ENCODE assay signal across 8 cellular contexts in genomic region chrX:105190252-105190853, GRCh38. TPM values are rescaled to one million over a fixed set of nuclear protein-coding genes. Genes with fewer than 3 reads are reported as not detected.
DNase-seq lines count a peak whose midpoint lies in the region; ATAC-seq and TF ChIP-seq lines count a peak whose summit lies in the region.

No MANE protein-coding gene starts in this region.

- CTCF ChIA-PET in BJ (lab: Yijun Ruan, JAX) = interaction anchor here (0.9 to 1.7 kb wide), 4 partner anchors 72 to 521 kb away, joined by 3 to 5 read pairs (median 4); no protein-coding TSS in a partner anchor
- CTCF ChIA-PET in Panc1 (lab: Charles Lee) = interaction anchor here (0.5 to 1.2 kb wide), 7 partner anchors 14 to 715 kb away, joined by 3 to 6 read pairs (median 4); no protein-coding TSS in a partner anchor

- TF ChIP-seq CTCF in BJ (IDR thresholded peaks at IDR 0.05; ENCODE audit: insufficient read depth, low read depth, low read length) (peak; percentile 57), GM12874 (IDR thresholded peaks at IDR 0.05; ENCODE audit: insufficient read depth, low read depth, low read length) (0 out of 2 replicates have a peak, but pooled peaks have one; percentile 35), Panc1 (IDR thresholded peaks at IDR 0.05) (peak; percentile 78), psoas muscle (IDR thresholded peaks at IDR 0.05) (peak; percentile 85)

- BruUV-seq in Panc1 (replicated peaks; lab: Mats Ljungman, UMichigan) = no TSS peak

- intact Hi-C loops in Panc1 (cut with micrococcal nuclease; ENCODE audit: unreplicated experiment) = loop anchor here (10.0 kb wide), 1 partner anchor 626 kb away; the partner anchor contains the start of gene IL1RAPL2
- intact Hi-C loops in psoas muscle (cut with DNase I) = no loop called here

- ATAC-seq in Panc1 = peak; percentile 73
- ATAC-seq in psoas muscle = no peak
- ATAC-seq in GM18907 (IDR thresholded peaks at IDR 0.05; ENCODE audit: unreplicated experiment) = no peak
- ATAC-seq in GM21515 (IDR thresholded peaks at IDR 0.05; ENCODE audit: unreplicated experiment) = no peak
- ATAC-seq in HG03520 (IDR thresholded peaks at IDR 0.05; ENCODE audit: unreplicated experiment) = no peak

- H3K4me3 ChIP-seq in BJ (ENCODE audit: low read depth, low read length) = no peak overlapping the region
- no peak overlapping the region for H3K4me3 ChIP-seq in Panc1 (ENCODE audit: low read depth in 2 of 2, low read length in 2 of 2)
- no peak overlapping the region for H3K4me3 ChIP-seq in psoas muscle

- no peaks in the 10 kb centered on the region for H3K36me3 ChIP-seq in BJ (ENCODE audit: control insufficient read depth, insufficient read depth, low read length)
- no peaks in the 10 kb centered on the region for H3K36me3 ChIP-seq in Panc1 (ENCODE audit: control insufficient read depth, insufficient read depth, low read length)
- no peaks in the 10 kb centered on the region for H3K36me3 ChIP-seq in psoas muscle (ENCODE audit: insufficient read depth in 1 of 2, low read depth in 1 of 2)

- DNase-seq in BJ (ENCODE audit: low read depth) (no peak), Panc1 (ENCODE audit: low read depth, low spot score) (peak; percentile 36), fibroblast of peridontal ligament (ENCODE audit: extremely low read depth) (peak; percentile 8), psoas muscle (no peak)

- 3 to 16% (median 5%) methylated on average over 2 of the region's 2 CpGs for WGBS in psoas muscle, 3 donors

- H3K4me1 ChIP-seq in Panc1 (ENCODE audit: control insufficient read depth, insufficient read depth, low read length) (no peaks in the 10 kb centered on the region), psoas muscle (no peaks in the 10 kb centered on the region)

- H3K27ac ChIP-seq in Panc1 (ENCODE audit: low read length) = no peak overlapping the region
- no peak overlapping the region for H3K27ac ChIP-seq in psoas muscle

- H3K9me3 ChIP-seq in Panc1 (ENCODE audit: control insufficient read depth, insufficient read depth, low read depth, low read length) (no peaks in the 10 kb centered on the region), psoas muscle (no peaks in the 10 kb centered on the region)

- no peaks in the 10 kb centered on the region for H3K27me3 ChIP-seq in BJ (ENCODE audit: control insufficient read depth, insufficient read depth, low read length)
- H3K27me3 ChIP-seq in Panc1 (ENCODE audit: control insufficient read depth, insufficient read depth, low read length) = no peaks in the 10 kb centered on the region
- peaks cover 0 to 11% (median 0%) of the 10 kb centered on the region in 3 donors for H3K27me3 ChIP-seq in psoas muscle (ENCODE audit: insufficient read depth in 3 of 3, low read length in 2 of 3)

- POLR2A ChIA-PET in BJ (lab: Charles Lee) (no interaction called here), Panc1 (lab: Charles Lee) (no interaction called here)

- in situ Hi-C loops in Panc1 (cut with HindIII; ENCODE audit: low pct_unique_long_range_greater_than_20kb, low sequenced_read_pairs) = no loop called here

RNA-seq across cellular contexts. Expression of gene TEX13A, which starts 30.1 kb away (rescaled TPM):
- polyA plus RNA-seq in BJ (2011; rRNA removed) (not detected in 2 replicates), psoas muscle (not detected)
- polyA minus RNA-seq in BJ (2011; rRNA and poly(A)+ RNA removed) = not detected in 2 replicates
- total RNA-seq in Panc1 (2021; ENCODE audit: unreplicated experiment) (not detected), psoas muscle (not detected)
- not detected for polyA plus RNA-seq in Panc1 (2012; ENCODE audit: insufficient read length)

Comparison
In these comparisons a context has a peak if more than half of its experiments do, and no peak if none do; other contexts are left out.
1. DNase-seq: peak in Panc1 (single experiment) and fibroblast of peridontal ligament (single experiment); none in BJ (single experiment) and psoas muscle (0 of 2).
2. CTCF ChIP-seq: peak in every context shown above with its lines; median percentile 85 in psoas muscle; 78 in Panc1; 57 in BJ; 35 in GM12874.